Comparison of ENCODE assay signal across 11 cellular contexts in genomic region chr12:55891310-55891709, GRCh38.
"Had no signal": no experiment of that assay in that cellular context is flagged by ENCODE, and none has a peak within 500 bp of the region (broad histone marks: within the 10 kb centered on the region; RNA-seq: fewer than 3 reads in every experiment).

No MANE protein-coding gene starts in this region.

- H3K4me1 Mint-ChIP-seq: GM23338, H9 had no signal

- FAIRE-seq: H1, H54 had no signal

- ATAC-seq: GM23338, HCT116 had no signal

- H3K4me3 Mint-ChIP-seq: GM23338, H9, HFFc6 had no signal

- H3K9me3 Mint-ChIP-seq: H9, HFFc6 had no signal

- H2AFZ ChIP-seq: GM23248, GM23338 had no signal

- DNase-seq: GM23248, GOT3, H7, H9, HCEC 1CT, HFFc6 had no signal

- H3K4me2 ChIP-seq: GM23338 had no signal

- H3K27ac Mint-ChIP-seq: GM23338, H9, HFFc6 had no signal

- H3K9ac ChIP-seq: GM23248 had no signal

- H3K9me3 ChIP-seq: HAP-1 had no signal

- H3K4me3 ChIP-seq: GM23248, GM23338, HAP-1 had no signal

- H3K27ac ChIP-seq: GM23248 had no signal

- H3K36me3 ChIP-seq: HAP-1 had no signal
